Comparison of ENCODE assay signal across 12 cellular contexts in genomic region chr11:96203567-96204365, GRCh38.
DNase-seq lines count a peak whose midpoint lies in the region; ATAC-seq and TF ChIP-seq lines count a peak whose summit lies in the region.
"Had no signal": no experiment of that assay in that cellular context is flagged by ENCODE, and none has a peak within 500 bp of the region (broad histone marks: within the 10 kb centered on the region; RNA-seq: fewer than 3 reads in every experiment).

No MANE protein-coding gene starts in this region.

- H3K4me1 Mint-ChIP-seq in MCF 10A (ENCODE audit: insufficient read depth, unreplicated experiment), result peaks cover 36% of the 10 kb centered on the region
- peaks cover 53% of the 10 kb centered on the region for H3K4me1 Mint-ChIP-seq in activated T-helper 17 cell treated with anti-CD3 and anti-CD28 coated beads, Interleukin-2, amount 50 U/mL, for 72 hours

- intact Hi-C loops in MCF 10A (cut with micrococcal nuclease), result no loop called here
- intact Hi-C loops in mammary epithelial cell (cut with micrococcal nuclease), result no loop called here
- intact Hi-C loops in dorsolateral prefrontal cortex (cut with DNase I), result loop anchor here in 1 of 2 donors (5.0 kb wide), 1 partner anchor 41 kb away; no protein-coding TSS in a partner anchor

- BruUV-seq in MCF 10A (replicated peaks; lab: Mats Ljungman, UMichigan) (no TSS peak), mammary epithelial cell (replicated peaks; lab: Mats Ljungman, UMichigan) (no TSS peak)

- no peak overlapping the region for H2AFZ ChIP-seq in mammary epithelial cell (ENCODE audit: low read depth, low read length)

- no peaks in the 10 kb centered on the region for H3K9me3 ChIP-seq in mammary epithelial cell (replicated peaks; ENCODE audit: insufficient read depth, low read length)
- H3K9me3 ChIP-seq: vagina had no signal

- H3K36me3 ChIP-seq in mammary epithelial cell (ENCODE audit: insufficient read depth, low read length) (no peaks in the 10 kb centered on the region), urinary bladder (ENCODE audit: insufficient read depth) (no peaks in the 10 kb centered on the region)
- H3K36me3 ChIP-seq: vagina had no signal

- H3K27me3 ChIP-seq in mammary epithelial cell (ENCODE audit: insufficient read depth, low read length), result no peaks in the 10 kb centered on the region
- no peaks in the 10 kb centered on the region for H3K27me3 ChIP-seq in dorsolateral prefrontal cortex
- H3K27me3 ChIP-seq: vagina had no signal

- H3K27me3 Mint-ChIP-seq in MCF 10A (ENCODE audit: insufficient read depth, unreplicated experiment), result no peaks in the 10 kb centered on the region
- H3K27me3 Mint-ChIP-seq in activated T-helper 17 cell treated with anti-CD3 and anti-CD28 coated beads, Interleukin-2, amount 50 U/mL, for 72 hours, result no peaks in the 10 kb centered on the region

- H3K4me2 ChIP-seq in mammary epithelial cell (ENCODE audit: insufficient read depth, low read depth, low read length), result no peak overlapping the region

- dilution Hi-C loops in mammary epithelial cell (cut with HindIII; ENCODE audit: low sequenced_read_pairs), result no loop called here

- DNase-seq in MCF 10A (ENCODE audit: unreplicated experiment) (no peak), mammary epithelial cell (no peak), kidney tubule cell (ENCODE audit: low spot score) (peak; percentile 74), GM13976 (ENCODE audit: low spot score) (no peak), dorsolateral prefrontal cortex (no peak)
- DNase-seq: EL, GOT3, NCI-H748 treated with DMSO at 0.1 percent for 48 hours had no signal

- TF ChIP-seq CTCF in MCF 10A (IDR thresholded peaks at IDR 0.05; ENCODE audit: unreplicated experiment), result no peak
- TF ChIP-seq CTCF in mammary epithelial cell (conservative IDR thresholded peaks at IDR 0.05 in 1 of 2, IDR thresholded peaks at IDR 0.05 in 1 of 2; ENCODE audit: extremely low read depth in 1 of 2, insufficient read depth in 1 of 2, low read depth in 1 of 2, low read length in 2 of 2), result no peak
- no peak for TF ChIP-seq CTCF in GM13976 (IDR thresholded peaks at IDR 0.05; ENCODE audit: borderline replicate concordance, control extremely low read depth, extremely low read depth, insufficient read depth, missing control alignments)
- no peak for TF ChIP-seq CTCF in dorsolateral prefrontal cortex (IDR thresholded peaks at IDR 0.05 in 54 of 56, conservative IDR thresholded peaks at IDR 0.05 in 2 of 56; ENCODE audit: low read depth in 1 of 56, partially characterized antibody in 56 of 56)

- in situ Hi-C loops in mammary epithelial cell (cut with MboI; ENCODE audit: low sequenced_read_pairs in 2 of 2) (no loop called here), GM13976 (cut with MboI; ENCODE audit: low sequenced_read_pairs, unreplicated experiment) (no loop called here)

- CTCF ChIA-PET in MCF 10A (lab: Yijun Ruan, JAX) (interaction anchor here (0.7 to 0.8 kb wide), 2 partner anchors 10 to 65 kb away, joined by 3 read pairs; no protein-coding TSS in a partner anchor), mammary epithelial cell (lab: Charles Lee; ENCODE audit: low non-redundant PET) (no interaction called here)

- peak overlapping the region; percentile 33 for H3K27ac Mint-ChIP-seq in MCF 10A (ENCODE audit: low read depth, unreplicated experiment)
- H3K27ac Mint-ChIP-seq in activated T-helper 17 cell treated with anti-CD3 and anti-CD28 coated beads, Interleukin-2, amount 50 U/mL, for 72 hours, result peak overlapping the region; percentile 86

- 99% methylated on average over 7 of the region's 7 CpGs for WGBS in mammary epithelial cell (ENCODE audit: low coverage, missing lambda C conversion rate)
- WGBS in urinary bladder, result 97% methylated on average over 7 of the region's 7 CpGs

- no peaks in the 10 kb centered on the region for H3K36me3 Mint-ChIP-seq in MCF 10A (ENCODE audit: insufficient read depth, unreplicated experiment)
- peaks cover 8% of the 10 kb centered on the region for H3K36me3 Mint-ChIP-seq in activated T-helper 17 cell treated with anti-CD3 and anti-CD28 coated beads, Interleukin-2, amount 50 U/mL, for 72 hours (ENCODE audit: low read depth)

- H3K79me2 ChIP-seq in mammary epithelial cell (ENCODE audit: insufficient read depth, low read length), result no peaks in the 10 kb centered on the region

- ATAC-seq in activated T-helper 17 cell treated with anti-CD3 and anti-CD28 coated beads, Interleukin-2, amount 50 U/mL, for 72 hours (replicated peaks), result no peak
- ATAC-seq in GM18907 (IDR thresholded peaks at IDR 0.05; ENCODE audit: unreplicated experiment), result no peak

- H3K9me3 Mint-ChIP-seq in MCF 10A (ENCODE audit: unreplicated experiment), result no peaks in the 10 kb centered on the region
- no peaks in the 10 kb centered on the region for H3K9me3 Mint-ChIP-seq in activated T-helper 17 cell treated with anti-CD3 and anti-CD28 coated beads, Interleukin-2, amount 50 U/mL, for 72 hours

- POLR2A ChIA-PET in MCF 10A (lab: Yijun Ruan, JAX), result interaction anchor here (0.6 to 1.2 kb wide), 3 partner anchors 22 to 39 kb away, joined by 4 read pairs; no protein-coding TSS in a partner anchor

- H3K4me1 ChIP-seq in mammary epithelial cell (ENCODE audit: insufficient read depth, low read length), result peaks cover 17% of the 10 kb centered on the region
- no peaks in the 10 kb centered on the region for H3K4me1 ChIP-seq in urinary bladder (ENCODE audit: insufficient read depth)

- no peak overlapping the region for H3K4me3 Mint-ChIP-seq in MCF 10A (ENCODE audit: unreplicated experiment)
- H3K4me3 Mint-ChIP-seq in activated T-helper 17 cell treated with anti-CD3 and anti-CD28 coated beads, Interleukin-2, amount 50 U/mL, for 72 hours, result peak overlapping the region; percentile 67

- H4K20me1 ChIP-seq in mammary epithelial cell (ENCODE audit: insufficient read depth, low read length), result no peaks in the 10 kb centered on the region

- H3K9ac ChIP-seq in mammary epithelial cell (ENCODE audit: insufficient read depth, low read length), result no peak overlapping the region

- H3K4me3 ChIP-seq in mammary epithelial cell (replicated peaks in 1 of 3; ENCODE audit: insufficient read depth in 1 of 3, low read depth in 2 of 3, low read length in 3 of 3), result no peak overlapping the region
- no peak overlapping the region for H3K4me3 ChIP-seq in urinary bladder (ENCODE audit: low read depth, low read length)
- H3K4me3 ChIP-seq in dorsolateral prefrontal cortex, result no peak overlapping the region
- H3K4me3 ChIP-seq: vagina had no signal

- H3K27ac ChIP-seq in mammary epithelial cell (ENCODE audit: insufficient read depth, low read depth, low read length) (no peak overlapping the region), urinary bladder (ENCODE audit: low read depth) (peak overlapping the region; percentile 15), dorsolateral prefrontal cortex (peak overlapping the region in 1 of 59 donors; percentile 76)
- H3K27ac ChIP-seq: vagina had no signal
